ENCODE assay signal across 8 cellular contexts in genomic region chr15:66789029-66790025, GRCh38.
A peak's percentile ranks its signal among the peaks of the same experiment; 100 is the strongest.
DNase-seq lines count a peak whose midpoint lies in the region; ATAC-seq, FAIRE-seq and TF ChIP-seq lines count a peak whose summit lies in the region.

No MANE protein-coding gene starts in this region.

- H3K27ac ChIP-seq in astrocyte (ENCODE audit: low read depth, low read length) (no peak overlapping the region), keratinocyte (ENCODE audit: control insufficient read depth, insufficient read depth, low read length) (no peak overlapping the region)

- H3K4me2 ChIP-seq in astrocyte (ENCODE audit: low read length) (no peak overlapping the region), keratinocyte (ENCODE audit: control insufficient read depth, extremely low read depth, insufficient read depth, low read depth, low read length) (no peak overlapping the region)

- H3K4me3 Mint-ChIP-seq in astrocyte (ENCODE audit: unreplicated experiment) = no peak overlapping the region
- H3K4me3 Mint-ChIP-seq in immature natural killer cell = no peak overlapping the region

- peaks cover 20% of the 10 kb centered on the region for H3K4me1 ChIP-seq in astrocyte (ENCODE audit: insufficient read depth, low read length)
- H3K4me1 ChIP-seq in keratinocyte (ENCODE audit: control insufficient read depth, extremely low read depth, insufficient read depth, low read length) = no peaks in the 10 kb centered on the region

- DNase-seq in ACHN (peak; percentile 51), HT-29 (ENCODE audit: low spot score) (peak; percentile 78), astrocyte (ENCODE audit: low read depth) (peak; percentile 40), keratinocyte (ENCODE audit: low read depth, low spot score) (no peak), immature natural killer cell (no peak)
- no peak for DNase-seq in effector CD4-positive, alpha-beta T cell

- FAIRE-seq in astrocyte (lab: Jason Lieb, UNC) (no peak), keratinocyte (lab: Jason Lieb, UNC) (no peak)

- H3K9me1 ChIP-seq in keratinocyte (ENCODE audit: control insufficient read depth, extremely low read depth, insufficient read depth, low read length) = no peaks in the 10 kb centered on the region

- H3K9me3 Mint-ChIP-seq in astrocyte (ENCODE audit: unreplicated experiment) = peaks cover 2% of the 10 kb centered on the region
- no peaks in the 10 kb centered on the region for H3K9me3 Mint-ChIP-seq in immature natural killer cell

- H3K36me3 Mint-ChIP-seq in astrocyte (ENCODE audit: low read depth, unreplicated experiment) (no peaks in the 10 kb centered on the region), immature natural killer cell (no peaks in the 10 kb centered on the region)

- peak; percentile 47 for TF ChIP-seq CTCF in astrocyte (IDR thresholded peaks at IDR 0.05; ENCODE audit: insufficient read depth, low read depth, low read length)
- peak; percentile 61 to 72 (median 69) for TF ChIP-seq CTCF in keratinocyte (optimal IDR thresholded peaks at IDR 0.05 in 1 of 3, IDR thresholded peaks at IDR 0.05 in 1 of 3, conservative IDR thresholded peaks at IDR 0.05 in 1 of 3; ENCODE audit: extremely low read depth in 1 of 3, insufficient read depth in 2 of 3, low read length in 3 of 3)

- H3K27ac Mint-ChIP-seq in astrocyte (ENCODE audit: unreplicated experiment) (no peak overlapping the region), immature natural killer cell (no peak overlapping the region)

- H3K4me1 Mint-ChIP-seq in astrocyte (ENCODE audit: low read depth, unreplicated experiment) = peaks cover 16% of the 10 kb centered on the region
- H3K4me1 Mint-ChIP-seq in immature natural killer cell = no peaks in the 10 kb centered on the region

- ATAC-seq in GM21526 (IDR thresholded peaks at IDR 0.05; ENCODE audit: low FRiP score, unreplicated experiment) (no peak), GM19467 (IDR thresholded peaks at IDR 0.05; ENCODE audit: unreplicated experiment) (no peak)

- dilution Hi-C loops in keratinocyte (cut with MboI; ENCODE audit: extremely low pct_ligation_motif_present, low sequenced_read_pairs) = loop anchor here (5.0 kb wide), 1 partner anchor 77 kb away; no protein-coding TSS in a partner anchor

- in situ Hi-C loops in ACHN (cut with HindIII; ENCODE audit: low pct_ligation_motif_present, low pct_unique_long_range_greater_than_20kb, low sequenced_read_pairs) = no loop called here

- no peaks in the 10 kb centered on the region for H3K36me3 ChIP-seq in astrocyte (ENCODE audit: insufficient read depth, low read length)
- H3K36me3 ChIP-seq in keratinocyte (ENCODE audit: control insufficient read depth in 2 of 2, extremely low read depth in 1 of 2, insufficient read depth in 2 of 2, low read length in 2 of 2) = no peaks in the 10 kb centered on the region

- H3K79me2 ChIP-seq in astrocyte (ENCODE audit: insufficient read depth, low read length) = no peaks in the 10 kb centered on the region
- H3K79me2 ChIP-seq in keratinocyte (ENCODE audit: control insufficient read depth, insufficient read depth, low read length) = no peaks in the 10 kb centered on the region

- H3K27me3 ChIP-seq in astrocyte (ENCODE audit: insufficient read depth, low read length) (no peaks in the 10 kb centered on the region), keratinocyte (ENCODE audit: control insufficient read depth, extremely low read depth, insufficient read depth, low read length) (no peaks in the 10 kb centered on the region)

- H3K27me3 Mint-ChIP-seq in astrocyte (ENCODE audit: low read depth, unreplicated experiment) (peaks cover 5% of the 10 kb centered on the region), immature natural killer cell (ENCODE audit: low read depth in 3 of 3) (peaks cover 0 to 4% (median 0%) of the 10 kb centered on the region in 3 donors)

- H3K9me3 ChIP-seq in astrocyte (ENCODE audit: insufficient read depth, low read depth, low read length) (no peaks in the 10 kb centered on the region), keratinocyte (ENCODE audit: control insufficient read depth, low read depth, low read length) (no peaks in the 10 kb centered on the region)

- no peak overlapping the region for H3K9ac ChIP-seq in astrocyte (ENCODE audit: low read length)
- H3K9ac ChIP-seq in keratinocyte (ENCODE audit: control insufficient read depth, extremely low read depth, insufficient read depth, low read length) = no peak overlapping the region

- H2AFZ ChIP-seq in astrocyte (ENCODE audit: low read depth, low read length) (no peak overlapping the region), keratinocyte (ENCODE audit: control insufficient read depth, low read length) (no peak overlapping the region)

- H3K4me3 ChIP-seq in astrocyte (ENCODE audit: insufficient read depth, low read depth, low read length) = no peak overlapping the region
- H3K4me3 ChIP-seq in keratinocyte (ENCODE audit: control insufficient read depth in 2 of 3, extremely low read depth in 1 of 3, insufficient read depth in 2 of 3, low read depth in 1 of 3, low read length in 3 of 3) = no peak overlapping the region

- H4K20me1 ChIP-seq in astrocyte (ENCODE audit: insufficient read depth, low read length) = no peaks in the 10 kb centered on the region
- no peaks in the 10 kb centered on the region for H4K20me1 ChIP-seq in keratinocyte (ENCODE audit: control insufficient read depth, extremely low read depth, insufficient read depth, low read length)

Comparison
In these comparisons a context has a peak if more than half of its experiments do, and no peak if none do; other contexts are left out.
1. DNase-seq: peak in ACHN (single experiment), HT-29 (single experiment) and astrocyte (single experiment); none in keratinocyte (single experiment), immature natural killer cell (0 of 3) and effector CD4-positive, alpha-beta T cell (single experiment).